Comparison of ENCODE assay signal across 19 cellular contexts in genomic region chr12:7012024-7012607, GRCh38. TPM values are rescaled to one million over a fixed set of nuclear protein-coding genes. Genes with fewer than 3 reads are reported as not detected.
DNase-seq lines count a peak whose midpoint lies in the region; ATAC-seq and TF ChIP-seq lines count a peak whose summit lies in the region.
"Had no signal": no experiment of that assay in that cellular context is flagged by ENCODE, and none has a peak within 500 bp of the region (broad histone marks: within the 10 kb centered on the region; RNA-seq: fewer than 3 reads in every experiment).

No MANE protein-coding gene starts in this region.

- peaks cover 32% of the 10 kb centered on the region for H3K79me2 ChIP-seq in neural progenitor cell (ENCODE audit: low read depth)
- peaks cover 96% of the 10 kb centered on the region for H3K79me2 ChIP-seq in Karpas-422 (ENCODE audit: low read length)

- TF ChIP-seq CTCF in heart left ventricle (IDR thresholded peaks at IDR 0.05), result no peak
- no peak for TF ChIP-seq CTCF in neural progenitor cell (IDR thresholded peaks at IDR 0.05)

- H3K36me3 Mint-ChIP-seq in neural progenitor cell, result peaks cover 6% of the 10 kb centered on the region

- no peak overlapping the region for H3K4me2 ChIP-seq in neural progenitor cell
- no peak overlapping the region for H3K4me2 ChIP-seq in Karpas-422 (ENCODE audit: low read depth, low read length, poor library complexity, severe bottlenecking)

- H2AFZ ChIP-seq in neural progenitor cell (replicated peaks), result no peak overlapping the region
- no peak overlapping the region for H2AFZ ChIP-seq in Karpas-422 (ENCODE audit: low read length)

- no peak overlapping the region for H3K4me3 Mint-ChIP-seq in neural progenitor cell
- H3K4me3 Mint-ChIP-seq: CD8-positive, alpha-beta memory T cell had no signal

- H3K4me1 ChIP-seq in heart left ventricle (peaks cover 0 to 62% (median 12%) of the 10 kb centered on the region in 12 donors), right cardiac atrium (ENCODE audit: control insufficient read depth, insufficient read depth, low read length) (no peaks in the 10 kb centered on the region), neural progenitor cell (peaks cover 6% of the 10 kb centered on the region), subcutaneous abdominal adipose tissue (ENCODE audit: control insufficient read depth in 5 of 5, insufficient read depth in 5 of 5, low read length in 5 of 5) (peaks cover 2 to 28% (median 15%) of the 10 kb centered on the region in 5 donors), Karpas-422 (ENCODE audit: low read length) (peaks cover 40% of the 10 kb centered on the region)

- peaks cover 0 to 59% (median 9%) of the 10 kb centered on the region in 9 donors for H3K36me3 ChIP-seq in heart left ventricle
- no peaks in the 10 kb centered on the region for H3K36me3 ChIP-seq in neural progenitor cell
- peaks cover 0 to 18% (median 5%) of the 10 kb centered on the region in 5 donors for H3K36me3 ChIP-seq in subcutaneous abdominal adipose tissue (ENCODE audit: control insufficient read depth in 5 of 5, insufficient read depth in 5 of 5, low read length in 5 of 5)
- H3K36me3 ChIP-seq in Karpas-422 (ENCODE audit: insufficient read depth, low read length), result peaks cover 27% of the 10 kb centered on the region

- no peaks in the 10 kb centered on the region for H3K9me2 ChIP-seq in Karpas-422 (replicated peaks; ENCODE audit: insufficient read depth, low read length)

- H3K27ac ChIP-seq in heart left ventricle, result peak overlapping the region in 4 of 12 donors; percentile 1 to 41 (median 22)
- H3K27ac ChIP-seq in right cardiac atrium (ENCODE audit: low read length), result no peak overlapping the region
- H3K27ac ChIP-seq in neural progenitor cell, result no peak overlapping the region
- H3K27ac ChIP-seq in subcutaneous abdominal adipose tissue (ENCODE audit: low read depth, low read length), result peak overlapping the region; percentile 48
- H3K27ac ChIP-seq in Karpas-422 (ENCODE audit: low read length), result no peak overlapping the region
- H3K27ac ChIP-seq: C4-2B had no signal

- H3K27ac Mint-ChIP-seq in neural progenitor cell, result no peak overlapping the region

- H3K4me3 ChIP-seq in heart left ventricle (no peak overlapping the region), right cardiac atrium (ENCODE audit: low read length) (no peak overlapping the region), neural progenitor cell (no peak overlapping the region), subcutaneous abdominal adipose tissue (ENCODE audit: low read depth in 1 of 5, low read length in 5 of 5) (no peak overlapping the region), Karpas-422 (ENCODE audit: low read length) (no peak overlapping the region)

- TF ChIP-seq POLR2A in heart left ventricle (IDR thresholded peaks at IDR 0.05), result no peak

- no peaks in the 10 kb centered on the region for H3K9me3 Mint-ChIP-seq in neural progenitor cell
- H3K9me3 Mint-ChIP-seq: CD8-positive, alpha-beta memory T cell had no signal

- H3K9ac ChIP-seq in neural progenitor cell (peak overlapping the region; percentile 20), subcutaneous abdominal adipose tissue (ENCODE audit: low read length in 5 of 5) (no peak overlapping the region), Karpas-422 (ENCODE audit: low read length) (no peak overlapping the region)

- H3K27me3 ChIP-seq in heart left ventricle (no peaks in the 10 kb centered on the region), right cardiac atrium (ENCODE audit: control insufficient read depth, insufficient read depth) (no peaks in the 10 kb centered on the region), neural progenitor cell (no peaks in the 10 kb centered on the region), subcutaneous abdominal adipose tissue (ENCODE audit: control insufficient read depth in 5 of 5, insufficient read depth in 4 of 5, low read length in 5 of 5) (no peaks in the 10 kb centered on the region), Karpas-422 (ENCODE audit: low read length) (no peaks in the 10 kb centered on the region)

- H3K4me1 Mint-ChIP-seq in neural progenitor cell, result peaks cover 2% of the 10 kb centered on the region

- peak in 3 of 4 donors; percentile 19 to 69 (median 43) for ATAC-seq in heart left ventricle
- no peak for ATAC-seq in right cardiac atrium

- no peaks in the 10 kb centered on the region for H3F3A ChIP-seq in neural progenitor cell (ENCODE audit: low read depth)

- no peaks in the 10 kb centered on the region for H3K9me3 ChIP-seq in heart left ventricle
- H3K9me3 ChIP-seq in right cardiac atrium (ENCODE audit: control insufficient read depth, low read length), result no peaks in the 10 kb centered on the region
- H3K9me3 ChIP-seq in neural progenitor cell (ENCODE audit: low read depth), result no peaks in the 10 kb centered on the region
- H3K9me3 ChIP-seq in subcutaneous abdominal adipose tissue (ENCODE audit: control insufficient read depth in 5 of 5, low read length in 5 of 5), result no peaks in the 10 kb centered on the region
- H3K9me3 ChIP-seq in Karpas-422 (ENCODE audit: low read length), result no peaks in the 10 kb centered on the region

- H3K27me3 Mint-ChIP-seq in neural progenitor cell (ENCODE audit: insufficient read depth, low read depth), result no peaks in the 10 kb centered on the region
- H3K27me3 Mint-ChIP-seq: CD8-positive, alpha-beta memory T cell had no signal

- 59 to 68% (median 62%) methylated on average over 4 of the region's 4 CpGs for WGBS in heart left ventricle, 4 donors
- 74% methylated on average over 4 of the region's 4 CpGs for WGBS in right cardiac atrium

- H4K20me1 ChIP-seq in neural progenitor cell (ENCODE audit: low read depth) (peaks cover 6% of the 10 kb centered on the region), Karpas-422 (ENCODE audit: insufficient read depth, low read depth, low read length) (no peaks in the 10 kb centered on the region)

- intact Hi-C loops in heart left ventricle (cut with DNase I) (loop anchor here in 1 of 10 donors (5.0 kb wide), 1 partner anchor 35 kb away; no protein-coding TSS in a partner anchor), right cardiac atrium (cut with DNase I) (no loop called here)

- DNase-seq in heart left ventricle (no peak), right cardiac atrium (no peak), cerebellar cortex (ENCODE audit: low spot score) (peak; percentile 94), neural progenitor cell (ENCODE audit: low spot score) (no peak), Karpas-422 (no peak)
- no peak for DNase-seq in activated CD4-positive, alpha-beta T cell treated with anti-CD3 and anti-CD28 coated beads, Interleukin-2, amount 50 U/mL, for 4 hours
- no peak for DNase-seq in central memory CD4-positive, alpha-beta T cell
- DNase-seq: CD8-positive, alpha-beta memory T cell; GF-D8; IMR-90; NCI-H1417; NCI-H1694 treated with DMSO at 0.1 percent for 48 hours; NCI-H2081 treated with DMSO at 0.1 percent for 48 hours; NCI-H2171 treated with DMSO at 0.1 percent for 48 hours; NCI-H446; NCI-H526 treated with DMSO at 0.1 percent for 48 hours; SHP77 had no signal

RNA-seq across cellular contexts. Expression of gene LPCAT3, which starts 6.2 kb away (rescaled TPM):
- 10 to 100 TPM; 19.9 to 66.3 (median 46.8) TPM for total RNA-seq in heart left ventricle
- polyA plus RNA-seq in heart left ventricle, result 10 to 100 TPM; 26.9 to 43.4 TPM
- total RNA-seq in right cardiac atrium, result 10 to 100 TPM; 14.0 to 22.2 (median 19.2) TPM
- 17.8 TPM for polyA plus RNA-seq in right cardiac atrium
- total RNA-seq in neural progenitor cell (ENCODE audit: low replicate concordance), result 18.1 and 32.6 TPM in 2 replicates
- total RNA-seq in Karpas-422 (2014; rRNA removed; shearing (Covaris generic); ENCODE audit: low replicate concordance), result 21.6 and 42.7 TPM in 2 replicates

RNA-seq across cellular contexts. Expression of gene EMG1, which starts 41.4 kb away (rescaled TPM):
- 10 to 100 TPM; 24.2 to 43.1 (median 35.9) TPM for total RNA-seq in heart left ventricle
- 10 to 100 TPM; 23.0 to 38.2 TPM for polyA plus RNA-seq in heart left ventricle
- 10 to 100 TPM; 33.7 to 40.2 (median 38.1) TPM for total RNA-seq in right cardiac atrium
- 26.0 TPM for polyA plus RNA-seq in right cardiac atrium
- 27.3 and 32.0 TPM in 2 replicates for total RNA-seq in neural progenitor cell (ENCODE audit: low replicate concordance)
- 56.6 and 71.1 TPM in 2 replicates for total RNA-seq in Karpas-422 (2014; rRNA removed; shearing (Covaris generic); ENCODE audit: low replicate concordance)

RNA-seq across cellular contexts. Expression of gene PHB2, which starts 41.7 kb away (rescaled TPM):
- total RNA-seq in heart left ventricle (100 to 1,000 TPM; 128 to 189 (median 152) TPM), right cardiac atrium (100 to 1,000 TPM; 137 to 159 (median 142) TPM), neural progenitor cell (ENCODE audit: low replicate concordance) (214 and 291 TPM in 2 replicates)
- polyA plus RNA-seq in heart left ventricle (100 to 1,000 TPM; 112 to 192 TPM), right cardiac atrium (127 TPM)
- 353 and 644 TPM in 2 replicates for total RNA-seq in Karpas-422 (2014; rRNA removed; shearing (Covaris generic); ENCODE audit: low replicate concordance)

RNA-seq across cellular contexts. Expression of gene C1S, which starts 48.4 kb away (rescaled TPM):
- total RNA-seq in heart left ventricle, result 100 to 1,000 TPM in 2 of 9 donors, 10 to 100 TPM in 7; 31.9 to 247 (median 74.2) TPM
- 10 to 100 TPM; 30.1 to 36.4 TPM for polyA plus RNA-seq in heart left ventricle
- 100 to 1,000 TPM; 162 to 288 (median 238) TPM for total RNA-seq in right cardiac atrium
- polyA plus RNA-seq in right cardiac atrium, result 126 TPM
- total RNA-seq in neural progenitor cell (ENCODE audit: low replicate concordance), result 0.56 and 2.1 TPM in 2 replicates
- 4.7 TPM in 1 of 2 replicates, not detected in the other for total RNA-seq in Karpas-422 (2014; rRNA removed; shearing (Covaris generic); ENCODE audit: low replicate concordance)
- polyA plus RNA-seq: CD8-positive, alpha-beta memory T cell had no signal

Comparison
In these comparisons a context has a peak if more than half of its experiments do, and no peak if none do; other contexts are left out.
1. ATAC-seq: peak in heart left ventricle (3 of 4); none in right cardiac atrium (0 of 2).